8 cellular contexts compared by ENCODE assay signal in the genomic region with DNA sequence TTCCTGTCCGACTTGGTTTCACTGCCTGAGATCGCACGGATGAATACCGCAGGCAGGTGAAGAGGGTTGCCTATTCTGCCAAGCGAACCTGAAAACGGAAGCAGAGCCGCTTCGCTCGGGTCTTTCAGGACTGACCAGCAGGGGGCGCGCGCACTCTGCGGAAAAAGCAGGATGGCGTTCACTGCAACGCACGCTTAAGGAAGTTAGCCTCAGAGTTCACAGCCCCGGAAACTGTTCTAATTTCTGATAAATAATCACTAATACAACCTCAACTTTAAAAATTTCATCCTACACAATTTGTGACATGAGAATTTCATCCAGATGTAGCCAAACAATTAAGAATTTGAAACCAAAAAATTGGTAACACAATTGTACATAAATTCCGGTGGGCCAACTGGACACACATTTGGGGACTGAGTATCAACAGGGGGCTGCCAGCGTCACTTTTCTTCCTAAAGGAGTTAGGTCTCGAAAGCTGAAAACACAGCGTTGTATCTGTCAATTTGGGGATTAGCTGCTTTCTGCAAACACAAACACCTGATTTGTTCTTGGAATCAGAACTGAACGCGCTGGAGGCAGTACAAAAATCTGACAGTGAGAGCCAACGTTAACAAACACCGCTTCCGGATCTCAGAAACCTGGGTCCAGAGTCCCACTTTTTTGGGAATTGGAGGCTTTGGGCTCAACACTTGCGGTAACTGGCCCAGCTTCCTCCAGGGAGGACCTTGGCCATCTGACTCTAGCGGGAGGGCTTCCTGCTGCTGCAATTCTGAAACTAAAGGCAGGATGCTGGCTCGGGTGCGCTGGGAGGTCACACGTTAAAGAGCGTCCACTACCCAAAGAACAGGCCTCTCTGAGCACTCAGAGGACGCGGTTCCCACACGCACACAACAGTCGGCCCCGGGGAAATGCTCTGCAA. TPM values are rescaled to one million over a fixed set of nuclear protein-coding genes. Genes with fewer than 3 reads are reported as not detected.
DNase-seq lines count a peak whose midpoint lies in the region; ATAC-seq lines count a peak whose summit lies in the region.

No MANE protein-coding gene starts in this region.

- intact Hi-C loops in right cardiac atrium (cut with DNase I) = loop anchor here (2.0 to 10.0 kb wide), 7 partner anchors 142 to 250 kb away; no protein-coding TSS in a partner anchor
- intact Hi-C loops in sciatic nerve (cut with DNase I) = loop anchor here (5.0 kb wide), 1 partner anchor 245 kb away; no protein-coding TSS in a partner anchor

- peak overlapping the region; percentile 75 for H3K27ac ChIP-seq in right cardiac atrium (ENCODE audit: low read length)

- no peaks in the 10 kb centered on the region for H3K36me3 ChIP-seq in HAP-1 (replicated peaks)

- H3K9me3 ChIP-seq in HAP-1 (no peaks in the 10 kb centered on the region), right cardiac atrium (ENCODE audit: control insufficient read depth, low read length) (no peaks in the 10 kb centered on the region)

- H3K4me3 ChIP-seq in HAP-1 = no peak overlapping the region
- H3K4me3 ChIP-seq in right cardiac atrium (ENCODE audit: low read length) = peak overlapping the region; percentile 11

- H3K27me3 ChIP-seq in HAP-1 (ENCODE audit: low read depth) = no peaks in the 10 kb centered on the region
- no peaks in the 10 kb centered on the region for H3K27me3 ChIP-seq in right cardiac atrium (ENCODE audit: control insufficient read depth, insufficient read depth)

- 14% methylated on average over 37 of the region's 37 CpGs for WGBS in right cardiac atrium

- peak; percentile 81 for DNase-seq in G401 (ENCODE audit: low spot score)
- DNase-seq in HAP-1 (ENCODE audit: low spot score in 2 of 2) = peak; percentile 57 to 90
- peak; percentile 24 for DNase-seq in NCI-H1092 treated with DMSO at 0.1 percent for 48 hours (lab: John Stamatoyannopoulos, UW)
- DNase-seq in T-helper 2 cell = peak; percentile 67 to 88 (median 85)
- peak in 53 of 56 donors; percentile 23 to 89 (median 61) for DNase-seq in amygdala (lab: John Stamatoyannopoulos, UW)
- DNase-seq in right cardiac atrium = peak; percentile 80 to 94 (median 92)
- peak; percentile 94 for DNase-seq in sciatic nerve (ENCODE audit: low spot score)

- H3K4me1 ChIP-seq in HAP-1 (peaks cover 10% of the 10 kb centered on the region), right cardiac atrium (ENCODE audit: control insufficient read depth, insufficient read depth, low read length) (peaks cover 5% of the 10 kb centered on the region)

- ATAC-seq in right cardiac atrium (peak; percentile 75 to 82), sciatic nerve (peak; percentile 88), GM18873 (IDR thresholded peaks at IDR 0.05; ENCODE audit: low FRiP score, unreplicated experiment) (no peak)

- in situ Hi-C loops in G401 (cut with HindIII; ENCODE audit: low sequenced_read_pairs) = no loop called here
- in situ Hi-C loops in HAP-1 (cut with MboI; ENCODE audit: low sequenced_read_pairs) = loop anchor here (10.0 kb wide), 1 partner anchor 412 kb away; no protein-coding TSS in a partner anchor

RNA-seq across cellular contexts. Expression of a gene that starts 8.8 kb away (rescaled TPM):
- total RNA-seq in G401 (2014; rRNA removed; shearing (Covaris generic)) = 1.4 and 2.1 TPM in 2 replicates
- 10 to 100 TPM; 18.9 to 43.9 (median 24.1) TPM for total RNA-seq in right cardiac atrium
- 23.7 TPM for polyA plus RNA-seq in right cardiac atrium
- total RNA-seq in sciatic nerve = 48.3 TPM

Comparison
In these comparisons a context has a peak if more than half of its experiments do, and no peak if none do; other contexts are left out.
1. DNase-seq: peak in every context shown above with its lines; median percentile 94 in sciatic nerve; 92 in right cardiac atrium; 85 in T-helper 2 cell; 81 in G401; 74 in HAP-1; 61 in amygdala; 24 in NCI-H1092 treated with DMSO at 0.1 percent for 48 hours.